In genomic region chr1:67308136-67308535, GRCh38 we compare ENCODE assay signal across 9 cellular contexts. TPM values are rescaled to one million over a fixed set of nuclear protein-coding genes. Genes with fewer than 3 reads are reported as not detected.
DNase-seq lines count a peak whose midpoint lies in the region; ATAC-seq and TF ChIP-seq lines count a peak whose summit lies in the region.
"Had no signal": no experiment of that assay in that cellular context is flagged by ENCODE, and none has a peak within 500 bp of the region (broad histone marks: within the 10 kb centered on the region; RNA-seq: fewer than 3 reads in every experiment).

No MANE protein-coding gene starts in this region.

- peak overlapping the region; percentile 60 for H3K4me3 Mint-ChIP-seq in endodermal cell

- TF ChIP-seq CTCF in endodermal cell (conservative IDR thresholded peaks at IDR 0.05) (no peak), GM10266 (IDR thresholded peaks at IDR 0.05; ENCODE audit: control insufficient read depth, insufficient read depth, low read depth, missing control alignments) (no peak)

- no peaks in the 10 kb centered on the region for H3K36me3 Mint-ChIP-seq in endodermal cell (ENCODE audit: low read depth)

- no peaks in the 10 kb centered on the region for H3K9me3 ChIP-seq in HUES6 (ENCODE audit: control insufficient read depth, insufficient read depth, low read depth, low read length)
- no peaks in the 10 kb centered on the region for H3K9me3 ChIP-seq in endodermal cell (ENCODE audit: control insufficient read depth, low read length)
- no peaks in the 10 kb centered on the region for H3K9me3 ChIP-seq in skeletal muscle tissue (ENCODE audit: control insufficient read depth in 3 of 3, low read length in 3 of 3)
- H3K9me3 ChIP-seq: HAP-1 had no signal

- DNase-seq in endodermal cell: peak; percentile 67
- DNase-seq in NCI-H510A treated with DMSO at 0.1 percent for 48 hours (lab: John Stamatoyannopoulos, UW): no peak
- DNase-seq in amniotic stem cell (lab: John Stamatoyannopoulos, UW): no peak
- no peak for DNase-seq in GM10266 (ENCODE audit: extremely low spot score)

- H3K27ac ChIP-seq in HUES6 (ENCODE audit: low read depth, low read length) (no peak overlapping the region), endodermal cell (ENCODE audit: low read depth, low read length) (no peak overlapping the region), skeletal muscle tissue (ENCODE audit: low read depth, low read length) (no peak overlapping the region)
- H3K27ac ChIP-seq: RWPE1 had no signal

- H3K9ac ChIP-seq in HUES6 (ENCODE audit: low read length) (peak overlapping the region; percentile 38), endodermal cell (ENCODE audit: extremely low read depth, low read length, poor library complexity, severe bottlenecking) (no peak overlapping the region), skeletal muscle tissue (ENCODE audit: low read depth in 1 of 3, low read length in 3 of 3) (peak overlapping the region in 2 of 3 donors; percentile 58 to 64)

- peaks cover 7% of the 10 kb centered on the region for H3K4me1 Mint-ChIP-seq in endodermal cell

- H3K27ac Mint-ChIP-seq in endodermal cell: no peak overlapping the region

- 43 to 66% methylated on average over 9 to 15 of the region's 15 CpGs for WGBS in endodermal cell (ENCODE audit: insufficient coverage in 1 of 2, insufficient read length in 1 of 2), 2 experiments

- H3K27me3 Mint-ChIP-seq in endodermal cell (ENCODE audit: insufficient read depth): peaks cover 61% of the 10 kb centered on the region

- peaks cover 34% of the 10 kb centered on the region for H3K27me3 ChIP-seq in HUES6 (ENCODE audit: control insufficient read depth, insufficient read depth, low read length)
- peaks cover 59% of the 10 kb centered on the region for H3K27me3 ChIP-seq in endodermal cell (ENCODE audit: control insufficient read depth, insufficient read depth, low read length, poor library complexity, severe bottlenecking)
- peaks cover 0 to 4% (median 0%) of the 10 kb centered on the region in 3 donors for H3K27me3 ChIP-seq in skeletal muscle tissue (ENCODE audit: control insufficient read depth in 3 of 3, insufficient read depth in 3 of 3, low read length in 3 of 3)

- H3K4me3 ChIP-seq in HUES6 (ENCODE audit: low read depth, low read length): peak overlapping the region; percentile 55
- peak overlapping the region; percentile 77 for H3K4me3 ChIP-seq in endodermal cell (ENCODE audit: low read length)
- peak overlapping the region in 2 of 3 donors; percentile 70 to 73 for H3K4me3 ChIP-seq in skeletal muscle tissue (ENCODE audit: low read length in 3 of 3)

- ATAC-seq in GM21367 (IDR thresholded peaks at IDR 0.05; ENCODE audit: unreplicated experiment): peak; percentile 24

- H3K4me1 ChIP-seq in HUES6 (ENCODE audit: control insufficient read depth, insufficient read depth, low read length) (no peaks in the 10 kb centered on the region), endodermal cell (ENCODE audit: control insufficient read depth, insufficient read depth, low read length) (no peaks in the 10 kb centered on the region), skeletal muscle tissue (ENCODE audit: control insufficient read depth in 3 of 3, insufficient read depth in 3 of 3, low read length in 3 of 3) (peaks cover 4 to 8% (median 6%) of the 10 kb centered on the region in 3 donors)
- H3K4me1 ChIP-seq: HAP-1 had no signal

- H3K9me3 Mint-ChIP-seq in endodermal cell: no peaks in the 10 kb centered on the region

- no peaks in the 10 kb centered on the region for H3K36me3 ChIP-seq in HUES6 (ENCODE audit: control insufficient read depth, insufficient read depth, low read length)
- H3K36me3 ChIP-seq in endodermal cell (ENCODE audit: control insufficient read depth, insufficient read depth, low read length): no peaks in the 10 kb centered on the region
- no peaks in the 10 kb centered on the region for H3K36me3 ChIP-seq in skeletal muscle tissue (ENCODE audit: control insufficient read depth in 3 of 3, insufficient read depth in 3 of 3, low read length in 3 of 3)
- H3K36me3 ChIP-seq: HAP-1 had no signal

RNA-seq across cellular contexts. Expression of gene IL12RB2, which starts 0.5 kb away (rescaled TPM):
- total RNA-seq in endodermal cell (under 1 TPM in 1 of 2 donors, not detected in 1; 0.29 TPM), skeletal muscle tissue (3.1 TPM)
- polyA plus RNA-seq in endodermal cell (2013, experiment 1 of 2): 0.53 TPM
- polyA plus RNA-seq in endodermal cell (2013, experiment 2 of 2): 1.0 TPM
